Comparison of ENCODE assay signal across 33 cellular contexts in the genomic region with DNA sequence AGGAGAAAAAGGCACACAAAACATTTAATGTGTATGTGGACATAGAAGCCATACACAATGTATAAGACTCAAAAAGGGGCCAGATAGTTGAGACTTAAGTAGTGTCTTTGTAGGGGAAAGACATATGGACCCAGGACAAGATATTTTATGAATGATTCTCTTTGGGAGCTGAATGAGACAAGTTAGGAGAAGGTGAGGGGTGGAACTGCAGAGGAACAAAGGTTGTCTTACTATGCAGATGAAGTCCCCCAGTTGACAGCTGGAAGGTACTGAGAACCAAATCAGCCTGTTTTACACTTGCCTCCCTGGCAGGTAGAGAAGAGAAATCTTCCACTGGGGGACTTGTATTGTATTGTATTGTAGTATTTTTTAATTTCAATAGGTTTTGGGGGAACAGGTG. TPM values are rescaled to one million over a fixed set of nuclear protein-coding genes. Genes with fewer than 3 reads are reported as not detected.
"Had no signal": no experiment of that assay in that cellular context is flagged by ENCODE, and none has a peak within 500 bp of the region (broad histone marks: within the 10 kb centered on the region; RNA-seq: fewer than 3 reads in every experiment).

No MANE protein-coding gene starts in this region.

- H3K4me1 Mint-ChIP-seq: activated B cell treated with CpG ODN at 0.5 μM for 24 hours had no signal

- H3K9me3 Mint-ChIP-seq: activated T-helper 17 cell treated with anti-CD3 and anti-CD28 coated beads, Interleukin-2, amount 50 U/mL, for 72 hours; central memory CD8-positive, alpha-beta T cell had no signal

- H3K27me3 ChIP-seq: brain microvascular endothelial cell, heart left ventricle had no signal

- H3K4me3 ChIP-seq: heart left ventricle had no signal

- FAIRE-seq: astrocyte, bronchial epithelial cell, frontal cortex had no signal

- H3K4me3 Mint-ChIP-seq: activated B cell treated with CpG ODN at 0.5 μM for 24 hours; activated CD8-positive, alpha-beta T cell treated with anti-CD3 and anti-CD28 coated beads for 36 hours; activated naive CD8-positive, alpha-beta T cell; activated T-cell treated with anti-CD3 and anti-CD28 coated beads, Interleukin-2, amount 50 U/mL, for 4 hours; activated T-helper 17 cell treated with anti-CD3 and anti-CD28 coated beads, Interleukin-2, amount 50 U/mL, for 72 hours; central memory CD8-positive, alpha-beta T cell; endodermal cell; T-cell; T-helper 1 cell treated with Interleukin-12 subunit alpha and Interleukin-12 subunit beta and Interleukin-4 antibody, amounts not matched to agents 30 μg/mL and 1 μg/mL, for 36 hours had no signal

- DNase-seq: activated B cell treated with CpG ODN at 0.5 μM for 24 hours; activated CD4-positive, alpha-beta T cell treated with anti-CD3 and anti-CD28 coated beads for 48 hours; activated CD4-positive, alpha-beta T cell treated with anti-CD3 and anti-CD28 coated beads, Interleukin-2, amount 50 U/mL, for 1 hour; activated CD4-positive, alpha-beta T cell treated with anti-CD3 and anti-CD28 coated beads, Interleukin-2, amount 50 U/mL, for 48 hours; activated CD8-positive, alpha-beta memory T cell treated with anti-CD3 and anti-CD28 coated beads for 24 hours; activated CD8-positive, alpha-beta T cell treated with anti-CD3 and anti-CD28 coated beads for 36 hours; activated effector memory CD4-positive, alpha-beta T cell treated with Interleukin-2 at 50 U/mL for 16 hours; activated gamma-delta T cell treated with Interleukin-2 at 50 U/mL for 16 hours; activated naive CD4-positive, alpha-beta T cell treated with anti-CD3 and anti-CD28 coated beads, Interleukin-2, amount 50 U/mL, for 16 hours; activated naive CD4-positive, alpha-beta T cell treated with Interleukin-2 at 50 U/mL for 16 hours; activated T-cell treated with anti-CD3 and anti-CD28 coated beads, Interleukin-2, amount 50 U/mL, for 4 hours; amniotic stem cell; anterior cingulate cortex; brain microvascular endothelial cell; cortex of kidney; dermis blood vessel endothelial cell; effector memory CD4-positive, alpha-beta T cell; endodermal cell; foreskin fibroblast; heart left ventricle; T-cell; T1000; WERI-Rb-1 had no signal

- H3K27ac Mint-ChIP-seq: activated B cell treated with CpG ODN at 0.5 μM for 24 hours; activated CD8-positive, alpha-beta T cell treated with anti-CD3 and anti-CD28 coated beads for 36 hours; activated naive CD8-positive, alpha-beta T cell; activated T-helper 17 cell treated with anti-CD3 and anti-CD28 coated beads, Interleukin-2, amount 50 U/mL, for 72 hours; endodermal cell; T-cell; T-helper 1 cell treated with Interleukin-12 subunit alpha and Interleukin-12 subunit beta and Interleukin-4 antibody, amounts not matched to agents 30 μg/mL and 1 μg/mL, for 36 hours had no signal

- ATAC-seq: activated CD8-positive, alpha-beta T cell treated with anti-CD3 and anti-CD28 coated beads for 36 hours; activated T-cell treated with anti-CD3 and anti-CD28 coated beads, Interleukin-2, amount 50 U/mL, for 4 hours; activated T-helper 17 cell treated with anti-CD3 and anti-CD28 coated beads, Interleukin-2, amount 50 U/mL, for 72 hours; esophagus mucosa; T-cell had no signal

- H3K36me3 ChIP-seq: brain microvascular endothelial cell, heart left ventricle, WERI-Rb-1 had no signal

- H3K27ac ChIP-seq: brain microvascular endothelial cell, heart left ventricle, WERI-Rb-1 had no signal

RNA-seq across cellular contexts. Expression of a gene that starts 14.9 kb away (rescaled TPM):
- total RNA-seq: activated B cell treated with CpG ODN at 0.5 μM for 24 hours; activated CD8-positive, alpha-beta T cell treated with anti-CD3 and anti-CD28 coated beads for 36 hours; activated T-helper 17 cell treated with anti-CD3 and anti-CD28 coated beads, Interleukin-2, amount 50 U/mL, for 72 hours; cardiac septum; T-helper 2 cell treated with Interferon-gamma antibody and Interleukin-4, amounts not matched to agents 100 ng/mL and 5 ng/mL, for 36 hours had no signal
- polyA plus RNA-seq: heart left ventricle had no signal
